ENCODE assay signal across 16 cellular contexts in genomic region chr2:43303889-43304288, GRCh38.
DNase-seq lines count a peak whose midpoint lies in the region; ATAC-seq, FAIRE-seq and TF ChIP-seq lines count a peak whose summit lies in the region.
"Had no signal": no experiment of that assay in that cellular context is flagged by ENCODE, and none has a peak within 500 bp of the region (broad histone marks: within the 10 kb centered on the region; RNA-seq: fewer than 3 reads in every experiment).

No MANE protein-coding gene starts in this region.

- TF ChIP-seq CTCF in kidney (IDR thresholded peaks at IDR 0.05; ENCODE audit: borderline replicate concordance, extremely low read depth, insufficient read depth) (no peak), thoracic aorta (IDR thresholded peaks at IDR 0.05) (no peak), GM13977 (IDR thresholded peaks at IDR 0.05; ENCODE audit: extremely low read depth, insufficient read depth, missing control alignments) (no peak)

- no peaks in the 10 kb centered on the region for H3K36me3 ChIP-seq in kidney (ENCODE audit: control insufficient read depth in 1 of 2, insufficient read depth in 2 of 2, low read length in 2 of 2)
- no peaks in the 10 kb centered on the region for H3K36me3 ChIP-seq in thoracic aorta

- H3K4me3 ChIP-seq in kidney (ENCODE audit: low read length in 2 of 2), result no peak overlapping the region
- H3K4me3 ChIP-seq in thoracic aorta, result no peak overlapping the region
- H3K4me3 ChIP-seq: K562 had no signal

- H3K9me3 ChIP-seq in kidney (ENCODE audit: control insufficient read depth in 1 of 2, low read length in 2 of 2), result no peaks in the 10 kb centered on the region
- no peaks in the 10 kb centered on the region for H3K9me3 ChIP-seq in thoracic aorta

- intact Hi-C loops in kidney (cut with DNase I), result no loop called here

- H3K9ac ChIP-seq in kidney (ENCODE audit: low read length in 2 of 2), result no peak overlapping the region

- in situ Hi-C loops in GM13977 (cut with MboI; ENCODE audit: low pct_unique_long_range_greater_than_20kb, low sequenced_read_pairs, unreplicated experiment), result no loop called here

- DNase-seq in NCI-H146 (lab: John Stamatoyannopoulos, UW) (peak; percentile 9), NCI-H146 treated with DMSO at 0.1 percent for 48 hours (lab: John Stamatoyannopoulos, UW; ENCODE audit: unreplicated experiment) (no peak), NCI-H2029 (lab: John Stamatoyannopoulos, UW) (peak; percentile 77), kidney (no peak), thoracic aorta (ENCODE audit: low spot score) (no peak), GM13977 (ENCODE audit: low spot score) (no peak), D341Med (ENCODE audit: low spot score) (no peak)
- DNase-seq: activated CD4-positive, alpha-beta T cell treated with anti-CD3 and anti-CD28 coated beads for 4 hours; caudate nucleus; CD8-positive, alpha-beta T cell; endodermal cell; foreskin keratinocyte; GF-D8; NCI-H1694 treated with DMSO at 0.1 percent for 48 hours had no signal

- ATAC-seq in thoracic aorta (ENCODE audit: insufficient number of reproducible peaks, low FRiP score, low read depth), result no peak
- ATAC-seq in HG03039 (IDR thresholded peaks at IDR 0.05; ENCODE audit: unreplicated experiment), result no peak
- ATAC-seq: CD8-positive, alpha-beta T cell; foreskin keratinocyte; K562 had no signal

- H3K27ac ChIP-seq in kidney (ENCODE audit: low read depth in 2 of 2, low read length in 2 of 2) (peak overlapping the region; percentile 26 to 47), thoracic aorta (peak overlapping the region; percentile 52 to 80)
- H3K27ac ChIP-seq: foreskin keratinocyte had no signal

- no peaks in the 10 kb centered on the region for H3K27me3 ChIP-seq in thoracic aorta (replicated peaks; ENCODE audit: insufficient read depth)
- H3K27me3 ChIP-seq: foreskin keratinocyte had no signal

- no peak for FAIRE-seq in kidney (lab: Jason Lieb, UNC)
- FAIRE-seq: K562 had no signal

- H3K4me1 ChIP-seq in kidney (ENCODE audit: control insufficient read depth in 1 of 2, insufficient read depth in 1 of 2, low read depth in 1 of 2, low read length in 2 of 2) (peaks cover 5 to 9% of the 10 kb centered on the region in 2 donors), thoracic aorta (ENCODE audit: control insufficient read depth in 1 of 2, low read depth in 2 of 2) (peaks cover 57 to 75% of the 10 kb centered on the region in 2 donors)

Comparison
In these comparisons a context has a peak if more than half of its experiments do, and no peak if none do; other contexts are left out.
1. DNase-seq: peak in NCI-H146 (single experiment) and NCI-H2029 (single experiment); none in NCI-H146 treated with DMSO at 0.1 percent for 48 hours (single experiment), kidney (single experiment), thoracic aorta (single experiment), GM13977 (single experiment) and D341Med (single experiment).